ENCODE assay signal across 27 cellular contexts in the genomic region with DNA sequence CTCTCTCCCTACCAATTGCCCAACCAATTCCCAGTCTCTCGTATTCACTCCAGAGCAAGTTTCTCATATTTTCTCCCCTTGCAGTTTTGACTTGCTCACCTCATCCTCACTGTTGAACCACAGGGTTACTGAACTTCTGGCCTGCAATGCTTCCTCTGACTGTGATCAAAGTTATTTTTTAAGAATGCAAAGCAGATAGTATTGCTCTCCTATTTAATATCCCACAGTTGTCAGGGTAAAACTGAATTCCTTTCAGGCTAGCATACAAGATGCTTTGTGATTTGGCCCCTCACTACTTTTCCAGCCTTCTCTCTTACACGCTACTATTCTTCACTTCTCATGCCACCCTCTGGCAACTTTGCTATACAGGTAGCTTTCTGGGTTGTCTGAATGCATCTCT.
DNase-seq lines count a peak whose midpoint lies in the region; ATAC-seq and TF ChIP-seq lines count a peak whose summit lies in the region.
"Had no signal": no experiment of that assay in that cellular context is flagged by ENCODE, and none has a peak within 500 bp of the region (broad histone marks: within the 10 kb centered on the region; RNA-seq: fewer than 3 reads in every experiment).

No MANE protein-coding gene starts in this region.

- peaks cover 0 to 8% (median 0%) of the 10 kb centered on the region in 4 donors for H3K4me1 Mint-ChIP-seq in CD4-positive, CD25-positive, alpha-beta regulatory T cell
- peaks cover 55% of the 10 kb centered on the region for H3K4me1 Mint-ChIP-seq in HFFc6 (ENCODE audit: low read depth)

- peaks cover 33% of the 10 kb centered on the region for H3K36me3 ChIP-seq in CD4-positive, CD25-positive, alpha-beta regulatory T cell (ENCODE audit: control insufficient read depth, insufficient read depth, low read length)
- H3K36me3 ChIP-seq in osteoblast (ENCODE audit: insufficient read depth, low read length) (peaks cover 28% of the 10 kb centered on the region), psoas muscle (ENCODE audit: insufficient read depth in 1 of 2, low read depth in 1 of 2) (peaks cover 6 to 84% of the 10 kb centered on the region in 2 donors)

- 98 to 100% (median 98%) methylated on average over 2 of the region's 2 CpGs for WGBS in psoas muscle, 3 donors

- H3K27ac ChIP-seq in CD4-positive, CD25-positive, alpha-beta regulatory T cell (ENCODE audit: insufficient read depth, low read length, poor library complexity, severe bottlenecking) = no peak overlapping the region
- peak overlapping the region; percentile 49 for H3K27ac ChIP-seq in osteoblast (ENCODE audit: low read depth, low read length)
- no peak overlapping the region for H3K27ac ChIP-seq in psoas muscle
- H3K27ac ChIP-seq: esophagus muscularis mucosa, tibial nerve, VCaP had no signal

- no peak for ATAC-seq in CD4-positive, CD25-positive, alpha-beta regulatory T cell (ENCODE audit: low read depth in 2 of 2)
- ATAC-seq in GM21447 (IDR thresholded peaks at IDR 0.05; ENCODE audit: unreplicated experiment) (no peak), psoas muscle (no peak)
- ATAC-seq: activated T-cell treated with anti-CD3 and anti-CD28 coated beads, Interleukin-2, amount 50 U/mL, for 4 hours; left colon had no signal

- H3K27ac Mint-ChIP-seq in CD4-positive, CD25-positive, alpha-beta regulatory T cell = peak overlapping the region in 2 of 3 donors; percentile 1 to 42
- H3K27ac Mint-ChIP-seq in HFFc6 = peak overlapping the region; percentile 79
- H3K27ac Mint-ChIP-seq: dendritic cell treated with granulocyte-macrophage colony-stimulating factor and Interleukin-4, amounts not matched to agents 40 ng/mL and 50 ng/mL, for 4 days had no signal

- no peaks in the 10 kb centered on the region for H3K9me3 ChIP-seq in CD4-positive, CD25-positive, alpha-beta regulatory T cell (ENCODE audit: control insufficient read depth in 2 of 2, low read length in 2 of 2)
- H3K9me3 ChIP-seq in osteoblast (ENCODE audit: low read depth, low read length) = no peaks in the 10 kb centered on the region
- no peaks in the 10 kb centered on the region for H3K9me3 ChIP-seq in psoas muscle
- H3K9me3 ChIP-seq: esophagus muscularis mucosa, tibial nerve had no signal

- no peaks in the 10 kb centered on the region for H3K4me1 ChIP-seq in CD4-positive, CD25-positive, alpha-beta regulatory T cell (ENCODE audit: control insufficient read depth, insufficient read depth, low read length, poor library complexity, severe bottlenecking)
- peaks cover 25% of the 10 kb centered on the region for H3K4me1 ChIP-seq in osteoblast (ENCODE audit: insufficient read depth, low read length)
- no peaks in the 10 kb centered on the region for H3K4me1 ChIP-seq in psoas muscle

- H3K79me2 ChIP-seq in osteoblast (ENCODE audit: insufficient read depth, low read length) = peaks cover 5% of the 10 kb centered on the region

- no peak overlapping the region for H3K4me3 ChIP-seq in CD4-positive, CD25-positive, alpha-beta regulatory T cell (ENCODE audit: low read depth, low read length)
- H3K4me3 ChIP-seq in choroid plexus epithelial cell (ENCODE audit: low read depth, low read length) = no peak overlapping the region
- no peak overlapping the region for H3K4me3 ChIP-seq in osteoblast (ENCODE audit: insufficient read depth, low read length)
- no peak overlapping the region for H3K4me3 ChIP-seq in psoas muscle
- H3K4me3 ChIP-seq: esophagus muscularis mucosa, tibial nerve had no signal

- no peak for TF ChIP-seq CTCF in HFFc6 (IDR thresholded peaks at IDR 0.05)
- TF ChIP-seq CTCF in choroid plexus epithelial cell (conservative IDR thresholded peaks at IDR 0.05; ENCODE audit: low read depth, low read length) = no peak
- TF ChIP-seq CTCF in osteoblast (IDR thresholded peaks at IDR 0.05; ENCODE audit: extremely low read depth, low read depth, low read length) = no peak
- no peak for TF ChIP-seq CTCF in psoas muscle (IDR thresholded peaks at IDR 0.05)

- no peak overlapping the region for H3K4me2 ChIP-seq in osteoblast (ENCODE audit: insufficient read depth, low read length)

- intact Hi-C loops in psoas muscle (cut with DNase I) = loop anchor here in 1 of 2 donors (10.0 kb wide), 1 partner anchor 261 kb away; no protein-coding TSS in a partner anchor

- no peak overlapping the region for H3K4me3 Mint-ChIP-seq in CD4-positive, CD25-positive, alpha-beta regulatory T cell
- peak overlapping the region; percentile 2; the same call in 1 of the 2 replicates for H3K4me3 Mint-ChIP-seq in HFFc6
- H3K4me3 Mint-ChIP-seq: activated T-cell treated with anti-CD3 and anti-CD28 coated beads, Interleukin-2, amount 50 U/mL, for 4 hours; dendritic cell treated with granulocyte-macrophage colony-stimulating factor and Interleukin-4, amounts not matched to agents 40 ng/mL and 50 ng/mL, for 4 days had no signal

- no peaks in the 10 kb centered on the region for H3K9me3 Mint-ChIP-seq in CD4-positive, CD25-positive, alpha-beta regulatory T cell
- no peaks in the 10 kb centered on the region for H3K9me3 Mint-ChIP-seq in HFFc6
- H3K9me3 Mint-ChIP-seq: activated T-cell treated with anti-CD3 and anti-CD28 coated beads, Interleukin-2, amount 50 U/mL, for 4 hours; dendritic cell treated with granulocyte-macrophage colony-stimulating factor and Interleukin-4, amounts not matched to agents 40 ng/mL and 50 ng/mL, for 4 days had no signal

- no peaks in the 10 kb centered on the region for H3K27me3 ChIP-seq in CD4-positive, CD25-positive, alpha-beta regulatory T cell (ENCODE audit: control insufficient read depth, insufficient read depth, low read length)
- H3K27me3 ChIP-seq in osteoblast (ENCODE audit: insufficient read depth, low read length) = no peaks in the 10 kb centered on the region
- no peaks in the 10 kb centered on the region for H3K27me3 ChIP-seq in psoas muscle (ENCODE audit: insufficient read depth in 3 of 3, low read length in 2 of 3)
- H3K27me3 ChIP-seq: esophagus muscularis mucosa, tibial nerve had no signal

- H3K27me3 Mint-ChIP-seq in CD4-positive, CD25-positive, alpha-beta regulatory T cell = no peaks in the 10 kb centered on the region
- H3K27me3 Mint-ChIP-seq in HFFc6 (ENCODE audit: insufficient read depth) = no peaks in the 10 kb centered on the region; the same call in 1 of the 2 replicates
- H3K27me3 Mint-ChIP-seq: dendritic cell treated with granulocyte-macrophage colony-stimulating factor and Interleukin-4, amounts not matched to agents 40 ng/mL and 50 ng/mL, for 4 days had no signal

- no peak overlapping the region for H2AFZ ChIP-seq in osteoblast (ENCODE audit: low read length)

- no peak for DNase-seq in CD4-positive, CD25-positive, alpha-beta regulatory T cell
- DNase-seq in HFFc6 (no peak), choroid plexus epithelial cell (ENCODE audit: low read depth) (peak; percentile 63), osteoblast (ENCODE audit: insufficient read length, low spot score, missing footprints) (no peak), psoas muscle (no peak), NCI-H2196 treated with DMSO at 0.1 percent for 48 hours (lab: John Stamatoyannopoulos, UW; ENCODE audit: unreplicated experiment) (no peak)
- DNase-seq: activated CD4-positive, alpha-beta T cell treated with anti-CD3 and anti-CD28 coated beads for 48 hours; activated naive CD4-positive, alpha-beta T cell treated with Interleukin-2 at 50 U/mL for 16 hours; activated T-cell treated with anti-CD3 and anti-CD28 coated beads, Interleukin-2, amount 50 U/mL, for 4 hours; amniotic stem cell; C1 segment of cervical spinal cord; Calu3; DND-41; left colon; mesendoderm; NCI-H1092; NCI-H1930; NCI-H526 treated with DMSO at 0.1 percent for 48 hours; nucleus accumbens; Right ventricle myocardium superior; small intestine; T-helper 9 cell had no signal

- peaks cover 42% of the 10 kb centered on the region for H3K36me3 Mint-ChIP-seq in CD4-positive, CD25-positive, alpha-beta regulatory T cell
- H3K36me3 Mint-ChIP-seq in HFFc6 (ENCODE audit: low read depth) = peaks cover 53% of the 10 kb centered on the region

- no peaks in the 10 kb centered on the region for H4K20me1 ChIP-seq in osteoblast (ENCODE audit: insufficient read depth, low read length)
